Comparison of ENCODE assay signal across 17 cellular contexts in genomic region chr22:33597274-33597985, GRCh38.
"Had no signal": no experiment of that assay in that cellular context is flagged by ENCODE, and none has a peak within 500 bp of the region (broad histone marks: within the 10 kb centered on the region; RNA-seq: fewer than 3 reads in every experiment).

No MANE protein-coding gene starts in this region.

- H3K27ac ChIP-seq: gastroesophageal sphincter, tibial artery had no signal

- DNase-seq: activated CD4-positive, alpha-beta T cell treated with anti-CD3 and anti-CD28 coated beads, Interleukin-2, amount 50 U/mL, for 1 hour; activated CD8-positive, alpha-beta memory T cell treated with anti-CD3 and anti-CD28 coated beads for 24 hours; activated CD8-positive, alpha-beta memory T cell treated with anti-CD3 and anti-CD28 coated beads, Interleukin-2, amount 50 U/mL, for 48 hours; activated naive CD8-positive, alpha-beta T cell treated with anti-CD3 and anti-CD28 coated beads for 36 hours; amygdala; caudate nucleus; effector memory CD8-positive, alpha-beta T cell; left colon; nephron progenitor cell; occipital lobe; posterior cingulate gyrus; stimulated activated CD4-positive, alpha-beta T cell treated with anti-CD3 and anti-CD28 coated beads, Interleukin-2, amount 100 ng/mL, for 24 hours; stimulated activated naive CD4-positive, alpha-beta T cell treated with Interleukin-2 at 50 U/mL for 16 hours; T1000; tibial artery had no signal

- H3K4me3 ChIP-seq: gastroesophageal sphincter, lung, tibial artery had no signal

- H3K27me3 ChIP-seq: gastroesophageal sphincter, tibial artery had no signal

- H3K4me1 ChIP-seq: gastroesophageal sphincter, tibial artery had no signal
